Comparison of ENCODE assay signal across 8 cellular contexts in genomic region chr9:136120119-136120393, GRCh38. TPM values are rescaled to one million over a fixed set of nuclear protein-coding genes. Genes with fewer than 3 reads are reported as not detected.
DNase-seq lines count a peak whose midpoint lies in the region; ATAC-seq and TF ChIP-seq lines count a peak whose summit lies in the region.

No MANE protein-coding gene starts in this region.

- H3K36me3 ChIP-seq in hepatocyte (replicated peaks; ENCODE audit: insufficient read depth, low read depth) (no peaks in the 10 kb centered on the region), stomach (peaks cover 16 to 21% (median 17%) of the 10 kb centered on the region in 4 donors)

- no peak for TF ChIP-seq EP300 in stomach (IDR thresholded peaks at IDR 0.05)

- no peaks in the 10 kb centered on the region for H4K20me1 ChIP-seq in hepatocyte (ENCODE audit: insufficient read depth, poor library complexity, severe bottlenecking)

- TF ChIP-seq POLR2A in stomach (IDR thresholded peaks at IDR 0.05): no peak

- no peaks in the 10 kb centered on the region for H3K36me3 Mint-ChIP-seq in activated CD8-positive, alpha-beta memory T cell treated with anti-CD3 and anti-CD28 coated beads, Interleukin-2, amount 10 ng/mL, durations not matched to agents 7 days and 5 days

- no peak for DNase-seq in activated CD8-positive, alpha-beta memory T cell treated with anti-CD3 and anti-CD28 coated beads, Interleukin-2, amount 10 ng/mL, durations not matched to agents 7 days and 5 days
- DNase-seq in activated CD8-positive, alpha-beta memory T cell treated with anti-CD3 and anti-CD28 coated beads for 24 hours: no peak
- DNase-seq in hepatocyte (ENCODE audit: low spot score) (no peak), stomach (no peak), kidney glomerular epithelial cell (lab: John Stamatoyannopoulos, UW) (no peak), NCI-H2196 (lab: John Stamatoyannopoulos, UW; ENCODE audit: unreplicated experiment) (no peak)

- H3K27me3 Mint-ChIP-seq in activated CD8-positive, alpha-beta memory T cell treated with anti-CD3 and anti-CD28 coated beads, Interleukin-2, amount 10 ng/mL, durations not matched to agents 7 days and 5 days: no peaks in the 10 kb centered on the region

- TF ChIP-seq CTCF in VCaP (conservative IDR thresholded peaks at IDR 0.05) (no peak), hepatocyte (IDR thresholded peaks at IDR 0.05; ENCODE audit: poor library complexity) (no peak), stomach (IDR thresholded peaks at IDR 0.05) (no peak)

- peaks cover 2% of the 10 kb centered on the region for H3K9me3 Mint-ChIP-seq in activated CD8-positive, alpha-beta memory T cell treated with anti-CD3 and anti-CD28 coated beads, Interleukin-2, amount 10 ng/mL, durations not matched to agents 7 days and 5 days (ENCODE audit: low read depth)

- intact Hi-C loops in stomach (cut with DNase I; ENCODE audit: low total_unique reads): loop anchor here (5.0 to 10.0 kb wide), 2 partner anchors 55 to 258 kb away; no protein-coding TSS in a partner anchor

- no peaks in the 10 kb centered on the region for H3K9me2 ChIP-seq in hepatocyte (replicated peaks; ENCODE audit: insufficient read depth)

- H2AFZ ChIP-seq in hepatocyte: no peak overlapping the region

- peak overlapping the region; percentile 74 for H3K4me3 Mint-ChIP-seq in activated CD8-positive, alpha-beta memory T cell treated with anti-CD3 and anti-CD28 coated beads, Interleukin-2, amount 10 ng/mL, durations not matched to agents 7 days and 5 days

- H3K9me3 ChIP-seq in hepatocyte (ENCODE audit: low read depth): no peaks in the 10 kb centered on the region
- no peaks in the 10 kb centered on the region for H3K9me3 ChIP-seq in stomach

- 48% methylated on average over 4 of the region's 4 CpGs for WGBS in hepatocyte (ENCODE audit: low lambda C conversion rate, missing lambda C conversion rate)
- 38 to 54% (median 43%) methylated on average over 4 of the region's 4 CpGs for WGBS in stomach, 5 donors

- H3K4me1 ChIP-seq in hepatocyte (ENCODE audit: insufficient read depth) (peaks cover 18% of the 10 kb centered on the region), stomach (peaks cover 29 to 50% (median 46%) of the 10 kb centered on the region in 4 donors)

- H3K4me2 ChIP-seq in hepatocyte: peak overlapping the region; percentile 99

- peak overlapping the region; percentile 69 for H3K4me3 ChIP-seq in hepatocyte
- H3K4me3 ChIP-seq in stomach: peak overlapping the region in 2 of 4 donors; percentile 77 to 80

- H3K27ac Mint-ChIP-seq in activated CD8-positive, alpha-beta memory T cell treated with anti-CD3 and anti-CD28 coated beads, Interleukin-2, amount 10 ng/mL, durations not matched to agents 7 days and 5 days: peak overlapping the region; percentile 57

- CTCF ChIA-PET in activated CD8-positive, alpha-beta memory T cell treated with anti-CD3 and anti-CD28 coated beads, Interleukin-2, amount 10 ng/mL, durations not matched to agents 7 days and 5 days (lab: Charles Lee): interaction anchor here (0.8 to 5.9 kb wide), 5 partner anchors 24 to 160 kb away, joined by 3 to 76 read pairs (median 6); partner anchors contain the start of gene NACC2

- H3K27ac ChIP-seq in VCaP: peak overlapping the region; percentile 99
- H3K27ac ChIP-seq in hepatocyte: peak overlapping the region; percentile 98
- peak overlapping the region in 4 of 5 donors; percentile 93 to 99 (median 97) for H3K27ac ChIP-seq in stomach

- H3K27me3 ChIP-seq in hepatocyte: no peaks in the 10 kb centered on the region
- H3K27me3 ChIP-seq in stomach: peaks cover 0 to 20% (median 4%) of the 10 kb centered on the region in 3 donors

- no peak for ATAC-seq in activated CD8-positive, alpha-beta memory T cell treated with anti-CD3 and anti-CD28 coated beads, Interleukin-2, amount 10 ng/mL, durations not matched to agents 7 days and 5 days
- ATAC-seq in HG03039 (IDR thresholded peaks at IDR 0.05; ENCODE audit: unreplicated experiment): no peak

- H3K79me2 ChIP-seq in hepatocyte: peaks cover 29% of the 10 kb centered on the region

- peaks cover 18% of the 10 kb centered on the region for H3K4me1 Mint-ChIP-seq in activated CD8-positive, alpha-beta memory T cell treated with anti-CD3 and anti-CD28 coated beads, Interleukin-2, amount 10 ng/mL, durations not matched to agents 7 days and 5 days

RNA-seq across cellular contexts. Expression of gene TMEM250, which starts 1.4 kb away (rescaled TPM):
- total RNA-seq in activated CD8-positive, alpha-beta memory T cell treated with anti-CD3 and anti-CD28 coated beads, Interleukin-2, amount 10 ng/mL, durations not matched to agents 7 days and 5 days: 10 to 100 TPM; 42.5 to 44.5 TPM
- 32.9 and 37.8 TPM in 2 replicates for total RNA-seq in hepatocyte
- 45.3 and 47.6 TPM in 2 replicates for polyA plus RNA-seq in hepatocyte
- total RNA-seq in stomach: 100 to 1,000 TPM in 1 of 5 donors, 10 to 100 TPM in 4; 17.4 to 105 (median 30.3) TPM
- 10 to 100 TPM; 15.6 to 19.4 (median 16.6) TPM for polyA plus RNA-seq in stomach

RNA-seq across cellular contexts. Expression of gene NACC2, which starts 25.0 kb away (rescaled TPM):
- total RNA-seq in activated CD8-positive, alpha-beta memory T cell treated with anti-CD3 and anti-CD28 coated beads, Interleukin-2, amount 10 ng/mL, durations not matched to agents 7 days and 5 days: 1 to 10 TPM; 6.3 to 9.7 TPM
- 12.3 and 13.0 TPM in 2 replicates for total RNA-seq in hepatocyte
- polyA plus RNA-seq in hepatocyte: 7.1 and 11.0 TPM in 2 replicates
- total RNA-seq in stomach: 10 to 100 TPM in 4 of 5 donors, 1 to 10 TPM in 1; 9.5 to 69.2 (median 16.1) TPM
- polyA plus RNA-seq in stomach: 1 to 10 TPM; 4.1 to 7.0 (median 6.6) TPM
